18 cellular contexts compared by ENCODE assay signal in genomic region chr1:12629974-12630760, GRCh38. TPM values are rescaled to one million over a fixed set of nuclear protein-coding genes. Genes with fewer than 3 reads are reported as not detected.
DNase-seq lines count a peak whose midpoint lies in the region; ATAC-seq and TF ChIP-seq lines count a peak whose summit lies in the region.
"Had no signal": no experiment of that assay in that cellular context is flagged by ENCODE, and none has a peak within 500 bp of the region (broad histone marks: within the 10 kb centered on the region; RNA-seq: fewer than 3 reads in every experiment).

No MANE protein-coding gene starts in this region.

- H3K27me3 ChIP-seq in iPS-15b (ENCODE audit: control insufficient read depth, insufficient read depth, low read length) (no peaks in the 10 kb centered on the region), upper lobe of left lung (no peaks in the 10 kb centered on the region)

- TF ChIP-seq CTCF in upper lobe of left lung (IDR thresholded peaks at IDR 0.05) = no peak

- H3K9me3 ChIP-seq in iPS-15b (ENCODE audit: control insufficient read depth, insufficient read depth, low read length) (no peaks in the 10 kb centered on the region), upper lobe of left lung (no peaks in the 10 kb centered on the region)

- H3K4me1 ChIP-seq in iPS-15b (ENCODE audit: control insufficient read depth, insufficient read depth, low read length) = peaks cover 16% of the 10 kb centered on the region
- H3K4me1 ChIP-seq in upper lobe of left lung = peaks cover 0 to 8% (median 3%) of the 10 kb centered on the region in 4 donors

- peak overlapping the region; percentile 14 for H3K9ac ChIP-seq in iPS-15b (ENCODE audit: low read depth, low read length)

- H3K4me3 ChIP-seq in iPS-15b (ENCODE audit: low read depth, low read length) (no peak overlapping the region), upper lobe of left lung (no peak overlapping the region)

- no peak for TF ChIP-seq POLR2A in upper lobe of left lung (IDR thresholded peaks at IDR 0.05)

- ATAC-seq in upper lobe of left lung (ENCODE audit: low FRiP score in 2 of 2) = peak; percentile 10 to 37
- ATAC-seq in GM21786 (IDR thresholded peaks at IDR 0.05; ENCODE audit: unreplicated experiment) = no peak

- H3K36me3 ChIP-seq in iPS-15b (ENCODE audit: control insufficient read depth, insufficient read depth, low read length) = no peaks in the 10 kb centered on the region
- no peaks in the 10 kb centered on the region for H3K36me3 ChIP-seq in upper lobe of left lung

- no peak overlapping the region for H3K27ac ChIP-seq in upper lobe of left lung
- H3K27ac ChIP-seq: 22Rv1 had no signal

- 75 to 88% methylated on average over 5 to 15 of the region's 15 CpGs for WGBS in upper lobe of left lung, 2 donors

- no peak for TF ChIP-seq EP300 in upper lobe of left lung (IDR thresholded peaks at IDR 0.05)

- DNase-seq in NCI-H1092 treated with DMSO at 0.1 percent for 48 hours (lab: John Stamatoyannopoulos, UW) = peak; percentile 52
- DNase-seq in NCI-H1092 (lab: John Stamatoyannopoulos, UW) = no peak
- DNase-seq in NCI-H345 treated with DMSO at 0.1 percent for 48 hours (lab: John Stamatoyannopoulos, UW; ENCODE audit: unreplicated experiment) = peak; percentile 30
- DNase-seq in upper lobe of left lung = no peak
- no peak for DNase-seq in ureter (ENCODE audit: low spot score)
- no peak for DNase-seq in superior temporal gyrus (ENCODE audit: extremely low spot score)
- DNase-seq: C1 segment of cervical spinal cord; EL; NCI-H1694 treated with DMSO at 0.1 percent for 48 hours; NCI-H2171 treated with DMSO at 0.1 percent for 48 hours; NCI-H510A treated with DMSO at 0.1 percent for 48 hours; NK-92 treated with Interleukin-12 subunit alpha and Interleukin-12 subunit beta, amount 100 ng/mL, for 24 hours; OCI-M1 had no signal

RNA-seq across cellular contexts. Expression of gene DHRS3, which starts 12.2 kb away (rescaled TPM):
- 100 to 1,000 TPM in 4 of 6 donors, 10 to 100 TPM in 2; 84.9 to 154 (median 119) TPM for total RNA-seq in upper lobe of left lung
- total RNA-seq in ureter = 237 TPM
- total RNA-seq: SK-MEL-5 had no signal

RNA-seq across cellular contexts. Expression of gene AADACL4, which starts 13.7 kb away (rescaled TPM):
- not detected for total RNA-seq in upper lobe of left lung
- total RNA-seq in ureter = not detected
- total RNA-seq: H7, SK-MEL-5 had no signal

Comparison
In these comparisons a context has a peak if more than half of its experiments do, and no peak if none do; other contexts are left out.
1. DNase-seq: peak in NCI-H1092 treated with DMSO at 0.1 percent for 48 hours (single experiment) and NCI-H345 treated with DMSO at 0.1 percent for 48 hours (single experiment); none in NCI-H1092 (single experiment), upper lobe of left lung (0 of 2), ureter (single experiment) and superior temporal gyrus (single experiment).